Comparison of ENCODE assay signal across 6 cellular contexts in the genomic region with DNA sequence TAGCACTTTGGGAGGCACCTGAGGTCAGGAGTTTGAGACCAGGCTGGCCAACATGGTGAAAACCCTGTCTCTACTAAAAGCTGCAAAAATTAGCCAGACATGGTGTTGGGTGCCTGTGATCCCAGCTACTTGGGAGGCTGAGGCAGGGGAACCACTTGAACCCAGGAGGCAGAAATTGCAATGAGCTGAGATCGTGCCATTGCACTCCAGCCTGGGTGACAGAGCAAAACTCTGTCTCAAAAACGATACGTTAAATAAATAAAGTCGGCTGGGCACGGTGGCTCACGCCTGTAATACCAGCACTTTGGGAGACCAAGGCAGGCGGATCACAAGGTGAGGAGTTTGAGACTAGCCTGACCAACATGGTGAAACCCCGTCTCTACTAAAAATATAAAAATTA. TPM values are rescaled to one million over a fixed set of nuclear protein-coding genes. Genes with fewer than 3 reads are reported as not detected.
"Had no signal": no experiment of that assay in that cellular context is flagged by ENCODE, and none has a peak within 500 bp of the region (broad histone marks: within the 10 kb centered on the region; RNA-seq: fewer than 3 reads in every experiment).

No MANE protein-coding gene starts in this region.

RNA-seq across cellular contexts. Expression of gene SLC23A1, which starts 27.2 kb away (rescaled TPM):
- total RNA-seq: GM23248, H1, H4, H7, H9, HFFc6 had no signal
- polyA plus RNA-seq: H1 had no signal

RNA-seq across cellular contexts. Expression of gene MZB1, which starts 33.8 kb away (rescaled TPM):
- total RNA-seq: GM23248, H4, H7 had no signal
- polyA plus RNA-seq: GM23248 had no signal

RNA-seq across cellular contexts. Expression of gene PROB1, which starts 39.0 kb away (rescaled TPM):
- total RNA-seq: H4 had no signal
